ENCODE assay signal across 23 cellular contexts in genomic region chr14:36418937-36419336, GRCh38.
"Had no signal": no experiment of that assay in that cellular context is flagged by ENCODE, and none has a peak within 500 bp of the region (broad histone marks: within the 10 kb centered on the region; RNA-seq: fewer than 3 reads in every experiment).

No MANE protein-coding gene starts in this region.

- ATAC-seq: effector memory CD8-positive, alpha-beta T cell; esophagus mucosa; gastrocnemius medialis; heart right ventricle; left cardiac atrium; left lung; left ventricle myocardium superior; lower lobe of right lung had no signal

- DNase-seq: colonic mucosa; cortex of kidney; effector CD8-positive, alpha-beta T cell; effector memory CD8-positive, alpha-beta T cell; endodermal cell; erythroblast; esophagus squamous epithelium; foreskin fibroblast; foreskin melanocyte; gastrocnemius medialis; glutamatergic neuron; head of caudate nucleus; heart right ventricle; hippocampal formation; left cardiac atrium; left lung; left ventricle myocardium superior; lower lobe of right lung; mesenchymal stem cell; midbrain had no signal

- H3K27ac Mint-ChIP-seq: dendritic cell treated with granulocyte-macrophage colony-stimulating factor and Interleukin-4, amounts not matched to agents 40 ng/mL and 50 ng/mL, for 4 days; effector memory CD8-positive, alpha-beta T cell; endodermal cell had no signal

- H3K27ac ChIP-seq: colonic mucosa, epithelial cell of prostate, esophagus squamous epithelium, gastrocnemius medialis, heart right ventricle, left lung, lower lobe of right lung had no signal

- H3K4me3 Mint-ChIP-seq: dendritic cell treated with granulocyte-macrophage colony-stimulating factor and Interleukin-4, amounts not matched to agents 40 ng/mL and 50 ng/mL, for 4 days; effector memory CD8-positive, alpha-beta T cell; endodermal cell had no signal
